Comparison of ENCODE assay signal across 15 cellular contexts in genomic region chr10:101671453-101671852, GRCh38. TPM values are rescaled to one million over a fixed set of nuclear protein-coding genes. Genes with fewer than 3 reads are reported as not detected.
DNase-seq lines count a peak whose midpoint lies in the region; ATAC-seq lines count a peak whose summit lies in the region.
"Had no signal": no experiment of that assay in that cellular context is flagged by ENCODE, and none has a peak within 500 bp of the region (broad histone marks: within the 10 kb centered on the region; RNA-seq: fewer than 3 reads in every experiment).

No MANE protein-coding gene starts in this region.

- peak; percentile 23 for ATAC-seq in activated CD8-positive, alpha-beta memory T cell treated with anti-CD3 and anti-CD28 coated beads, Interleukin-2, amount 10 ng/mL, durations not matched to agents 7 days and 5 days
- peak; percentile 81 for ATAC-seq in GM21390 (IDR thresholded peaks at IDR 0.05; ENCODE audit: unreplicated experiment)
- ATAC-seq in HG03342 (IDR thresholded peaks at IDR 0.05; ENCODE audit: unreplicated experiment) = peak; percentile 61
- ATAC-seq in stimulated activated effector memory CD8-positive, alpha-beta T cell treated with anti-CD3 and anti-CD28 coated beads, Interleukin-12 subunit alpha, Interleukin-12 subunit beta, amount 100 ng/mL, for 72 hours = no peak
- no peak for ATAC-seq in effector memory CD8-positive, alpha-beta T cell (replicated peaks)
- ATAC-seq: activated T-cell treated with anti-CD3 and anti-CD28 coated beads, Interleukin-2, amount 50 U/mL, for 4 hours had no signal

- no peaks in the 10 kb centered on the region for H3K27me3 Mint-ChIP-seq in activated CD8-positive, alpha-beta memory T cell treated with anti-CD3 and anti-CD28 coated beads, Interleukin-2, amount 10 ng/mL, durations not matched to agents 7 days and 5 days
- no peaks in the 10 kb centered on the region for H3K27me3 Mint-ChIP-seq in effector memory CD8-positive, alpha-beta T cell

- DNase-seq in activated CD8-positive, alpha-beta memory T cell treated with anti-CD3 and anti-CD28 coated beads, Interleukin-2, amount 10 ng/mL, durations not matched to agents 7 days and 5 days = no peak
- DNase-seq in activated CD8-positive, alpha-beta memory T cell treated with anti-CD3 and anti-CD28 coated beads for 24 hours = no peak
- no peak for DNase-seq in stimulated activated effector memory CD8-positive, alpha-beta T cell treated with anti-CD3 and anti-CD28 coated beads, Interleukin-12 subunit alpha, Interleukin-12 subunit beta, amount 100 ng/mL, for 72 hours (ENCODE audit: low spot score in 2 of 2)
- DNase-seq in effector memory CD8-positive, alpha-beta T cell = no peak
- DNase-seq in NCI-H146 (lab: John Stamatoyannopoulos, UW) (no peak), NCI-H2029 treated with DMSO at 0.1 percent for 48 hours (lab: John Stamatoyannopoulos, UW) (no peak)
- DNase-seq: activated CD4-positive, CD25-positive, alpha-beta regulatory T cell treated with anti-CD3 and anti-CD28 coated beads, Interleukin-2, amount 50 U/mL, for 72 hours; activated T-cell treated with anti-CD3 and anti-CD28 coated beads, Interleukin-2, amount 50 U/mL, for 4 hours; amniotic stem cell; NCI-H1436; NCI-H524; spleen; T-helper 1 cell had no signal

- H3K27ac Mint-ChIP-seq in activated CD8-positive, alpha-beta memory T cell treated with anti-CD3 and anti-CD28 coated beads, Interleukin-2, amount 10 ng/mL, durations not matched to agents 7 days and 5 days = no peak overlapping the region
- peak overlapping the region; percentile 81 for H3K27ac Mint-ChIP-seq in stimulated activated effector memory CD8-positive, alpha-beta T cell treated with anti-CD3 and anti-CD28 coated beads, Interleukin-12 subunit alpha, Interleukin-12 subunit beta, amount 100 ng/mL, for 72 hours
- peak overlapping the region in 1 of 2 donors; percentile 36 for H3K27ac Mint-ChIP-seq in effector memory CD8-positive, alpha-beta T cell

- H3K36me3 Mint-ChIP-seq in activated CD8-positive, alpha-beta memory T cell treated with anti-CD3 and anti-CD28 coated beads, Interleukin-2, amount 10 ng/mL, durations not matched to agents 7 days and 5 days = peaks cover 43% of the 10 kb centered on the region
- peaks cover 82% of the 10 kb centered on the region for H3K36me3 Mint-ChIP-seq in stimulated activated effector memory CD8-positive, alpha-beta T cell treated with anti-CD3 and anti-CD28 coated beads, Interleukin-12 subunit alpha, Interleukin-12 subunit beta, amount 100 ng/mL, for 72 hours
- peaks cover 72% of the 10 kb centered on the region for H3K36me3 Mint-ChIP-seq in effector memory CD8-positive, alpha-beta T cell (ENCODE audit: insufficient read depth)

- CTCF ChIA-PET in activated CD8-positive, alpha-beta memory T cell treated with anti-CD3 and anti-CD28 coated beads, Interleukin-2, amount 10 ng/mL, durations not matched to agents 7 days and 5 days (lab: Charles Lee) = interaction anchor here (1.4 to 1.5 kb wide), 2 partner anchors 19 to 67 kb away, joined by 3 to 4 read pairs; no protein-coding TSS in a partner anchor

- peaks cover 21% of the 10 kb centered on the region for H3K4me1 Mint-ChIP-seq in activated CD8-positive, alpha-beta memory T cell treated with anti-CD3 and anti-CD28 coated beads, Interleukin-2, amount 10 ng/mL, durations not matched to agents 7 days and 5 days
- H3K4me1 Mint-ChIP-seq in stimulated activated effector memory CD8-positive, alpha-beta T cell treated with anti-CD3 and anti-CD28 coated beads, Interleukin-12 subunit alpha, Interleukin-12 subunit beta, amount 100 ng/mL, for 72 hours = peaks cover 17% of the 10 kb centered on the region
- H3K4me1 Mint-ChIP-seq in effector memory CD8-positive, alpha-beta T cell (ENCODE audit: low read depth in 2 of 2) = peaks cover 5 to 9% of the 10 kb centered on the region in 2 donors

- H3K9me3 Mint-ChIP-seq in activated CD8-positive, alpha-beta memory T cell treated with anti-CD3 and anti-CD28 coated beads, Interleukin-2, amount 10 ng/mL, durations not matched to agents 7 days and 5 days (ENCODE audit: low read depth) = no peaks in the 10 kb centered on the region
- no peaks in the 10 kb centered on the region for H3K9me3 Mint-ChIP-seq in stimulated activated effector memory CD8-positive, alpha-beta T cell treated with anti-CD3 and anti-CD28 coated beads, Interleukin-12 subunit alpha, Interleukin-12 subunit beta, amount 100 ng/mL, for 72 hours
- no peaks in the 10 kb centered on the region for H3K9me3 Mint-ChIP-seq in effector memory CD8-positive, alpha-beta T cell
- H3K9me3 Mint-ChIP-seq: activated T-cell treated with anti-CD3 and anti-CD28 coated beads, Interleukin-2, amount 50 U/mL, for 4 hours had no signal

- H3K4me3 Mint-ChIP-seq in activated CD8-positive, alpha-beta memory T cell treated with anti-CD3 and anti-CD28 coated beads, Interleukin-2, amount 10 ng/mL, durations not matched to agents 7 days and 5 days = no peak overlapping the region
- H3K4me3 Mint-ChIP-seq in stimulated activated effector memory CD8-positive, alpha-beta T cell treated with anti-CD3 and anti-CD28 coated beads, Interleukin-12 subunit alpha, Interleukin-12 subunit beta, amount 100 ng/mL, for 72 hours = no peak overlapping the region
- H3K4me3 Mint-ChIP-seq in effector memory CD8-positive, alpha-beta T cell = no peak overlapping the region
- H3K4me3 Mint-ChIP-seq: activated T-cell treated with anti-CD3 and anti-CD28 coated beads, Interleukin-2, amount 50 U/mL, for 4 hours had no signal

RNA-seq across cellular contexts. Expression of gene FBXW4, which starts 23.5 kb away (rescaled TPM):
- 10 to 100 TPM; 36.7 to 46.2 TPM for total RNA-seq in activated CD8-positive, alpha-beta memory T cell treated with anti-CD3 and anti-CD28 coated beads, Interleukin-2, amount 10 ng/mL, durations not matched to agents 7 days and 5 days

Comparison
In these comparisons a context has a peak if more than half of its experiments do, and no peak if none do; other contexts are left out.
1. ATAC-seq: peak in activated CD8-positive, alpha-beta memory T cell treated with anti-CD3 and anti-CD28 coated beads, Interleukin-2, amount 10 ng/mL, durations not matched to agents 7 days and 5 days (single experiment), GM21390 (single experiment) and HG03342 (single experiment); none in stimulated activated effector memory CD8-positive, alpha-beta T cell treated with anti-CD3 and anti-CD28 coated beads, Interleukin-12 subunit alpha, Interleukin-12 subunit beta, amount 100 ng/mL, for 72 hours (single experiment) and effector memory CD8-positive, alpha-beta T cell (single experiment).